ENCODE assay signal across 1 cellular context in the genomic region with DNA sequence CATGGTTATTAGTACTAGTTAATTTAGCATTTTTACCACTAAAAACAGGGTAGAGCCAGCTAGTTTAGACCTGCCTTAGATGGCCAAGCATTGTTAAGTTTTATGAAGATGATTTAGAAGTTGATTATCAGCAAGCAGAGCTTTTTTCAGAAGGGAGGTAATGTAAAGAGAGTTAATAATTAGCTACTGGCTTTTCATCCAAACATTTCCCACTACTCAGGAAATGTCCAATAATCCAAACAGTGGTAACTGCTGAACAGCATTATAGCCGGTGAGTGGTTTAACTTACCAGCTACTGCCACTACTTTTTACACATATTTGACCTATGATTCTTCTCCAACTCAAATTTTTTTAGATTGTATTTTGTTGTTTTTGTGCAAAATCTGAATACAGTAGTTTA.
TF ChIP-seq lines count a peak whose summit lies in the region.

No MANE protein-coding gene starts in this region.

TF ChIP-seq in liver, 16 proteins besides CTCF, POLR2A, EP300 and RAD21 (continued from another document):
- TF ChIP-seq, protein P1, sequence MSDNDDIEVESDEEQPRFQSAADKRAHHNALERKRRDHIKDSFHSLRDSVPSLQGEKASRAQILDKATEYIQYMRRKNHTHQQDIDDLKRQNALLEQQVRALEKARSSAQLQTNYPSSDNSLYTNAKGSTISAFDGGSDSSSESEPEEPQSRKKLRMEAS (IDR thresholded peaks at IDR 0.05), result no peak
- TF ChIP-seq, protein P2, sequence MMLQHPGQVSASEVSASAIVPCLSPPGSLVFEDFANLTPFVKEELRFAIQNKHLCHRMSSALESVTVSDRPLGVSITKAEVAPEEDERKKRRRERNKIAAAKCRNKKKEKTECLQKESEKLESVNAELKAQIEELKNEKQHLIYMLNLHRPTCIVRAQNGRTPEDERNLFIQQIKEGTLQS (IDR thresholded peaks at IDR 0.05), result no peak
- TF ChIP-seq HNF4A (conservative IDR thresholded peaks at IDR 0.05), result no peak
TF ChIP-seq in liver: peak in this region for 0.
